In the genomic region with DNA sequence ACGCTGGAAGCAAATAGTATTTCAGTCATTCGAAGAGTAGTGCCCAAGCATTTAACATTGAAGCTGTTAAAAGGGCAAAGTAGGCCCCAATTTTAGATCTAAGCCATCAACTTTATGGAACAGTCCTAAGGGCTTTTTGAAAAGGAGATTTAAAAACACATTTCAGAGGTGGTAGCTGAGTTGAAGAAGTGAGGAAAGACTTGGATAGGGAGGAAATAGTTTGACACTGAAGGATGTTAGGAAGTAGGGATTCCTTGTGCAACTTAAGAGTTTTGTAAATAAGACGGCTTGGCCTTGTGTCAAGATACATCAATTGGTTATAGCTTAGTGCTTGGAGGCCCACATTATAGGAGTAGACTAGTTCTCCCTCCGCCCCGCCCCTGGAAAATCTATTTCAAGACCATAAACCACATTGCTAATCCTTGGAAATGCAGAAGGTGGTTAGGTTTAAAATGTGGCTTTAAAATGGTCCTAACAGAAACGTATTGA, we compare ENCODE assay signal across 1 cellular context.
TF ChIP-seq lines count a peak whose summit lies in the region.

No MANE protein-coding gene starts in this region.

TF ChIP-seq in endothelial cell of umbilical vein, 7 proteins besides CTCF, POLR2A, EP300 and RAD21:
- no peak for TF ChIP-seq JUN (IDR thresholded peaks at IDR 0.05; ENCODE audit: borderline replicate concordance, insufficient read depth, insufficient read length, low read depth)
- TF ChIP-seq POLR2AphosphoS5 (IDR thresholded peaks at IDR 0.05; ENCODE audit: insufficient read depth, low read depth, low read length) = no peak
- TF ChIP-seq, protein P1, sequence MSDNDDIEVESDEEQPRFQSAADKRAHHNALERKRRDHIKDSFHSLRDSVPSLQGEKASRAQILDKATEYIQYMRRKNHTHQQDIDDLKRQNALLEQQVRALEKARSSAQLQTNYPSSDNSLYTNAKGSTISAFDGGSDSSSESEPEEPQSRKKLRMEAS (IDR thresholded peaks at IDR 0.05; ENCODE audit: insufficient read depth, insufficient read length) = no peak
- no peak for TF ChIP-seq FOS (IDR thresholded peaks at IDR 0.05; ENCODE audit: borderline replicate concordance, insufficient read depth, low read length)
- TF ChIP-seq GATA2 (IDR thresholded peaks at IDR 0.05; ENCODE audit: insufficient read depth, insufficient read length, low read depth, low read length) = no peak
- no peak for TF ChIP-seq EZH2 (IDR thresholded peaks at IDR 0.05; ENCODE audit: borderline replicate concordance, low read depth, low read length, severe bottlenecking)
- no peak for TF ChIP-seq MYC (IDR thresholded peaks at IDR 0.05; ENCODE audit: low read depth, low read length)
